ENCODE assay signal across 23 cellular contexts in genomic region chr12:85007836-85008235, GRCh38. TPM values are rescaled to one million over a fixed set of nuclear protein-coding genes. Genes with fewer than 3 reads are reported as not detected.
DNase-seq lines count a peak whose midpoint lies in the region; ATAC-seq, FAIRE-seq and TF ChIP-seq lines count a peak whose summit lies in the region.
"Had no signal": no experiment of that assay in that cellular context is flagged by ENCODE, and none has a peak within 500 bp of the region (broad histone marks: within the 10 kb centered on the region; RNA-seq: fewer than 3 reads in every experiment).

No MANE protein-coding gene starts in this region.

- no peak for TF ChIP-seq EP300 in A549 (IDR thresholded peaks at IDR 0.05)

- no peak overlapping the region for H3K4me3 ChIP-seq in A549
- H3K4me3 ChIP-seq in Loucy (ENCODE audit: low read length, poor library complexity, severe bottlenecking), result no peak overlapping the region
- no peak overlapping the region for H3K4me3 ChIP-seq in endothelial cell of umbilical vein (replicated peaks in 1 of 3; ENCODE audit: insufficient read depth in 1 of 3, low read depth in 1 of 3, low read length in 3 of 3)
- no peak overlapping the region for H3K4me3 ChIP-seq in OCI-LY7 (ENCODE audit: low read depth, low read length, poor library complexity, severe bottlenecking)
- H3K4me3 ChIP-seq: heart right ventricle, thyroid gland had no signal

- CTCF ChIA-PET in A549 (lab: Yijun Ruan, JAX) (no interaction called here), endothelial cell of umbilical vein (lab: Charles Lee) (interaction anchor here (0.6 to 1.7 kb wide), 5 partner anchors 10 to 22 kb away, joined by 3 to 5 read pairs (median 3); no protein-coding TSS in a partner anchor), OCI-LY7 (lab: Charles Lee; ENCODE audit: unreplicated experiment) (no interaction called here)

- no peaks in the 10 kb centered on the region for H3K79me2 ChIP-seq in Loucy (ENCODE audit: insufficient read depth, low read length)
- H3K79me2 ChIP-seq in endothelial cell of umbilical vein (ENCODE audit: control insufficient read depth, insufficient read depth, low read length), result no peaks in the 10 kb centered on the region
- no peaks in the 10 kb centered on the region for H3K79me2 ChIP-seq in OCI-LY7 (ENCODE audit: insufficient read depth, low read depth, low read length)

- H4K20me1 ChIP-seq in Loucy (ENCODE audit: insufficient read depth, low read length, poor library complexity, severe bottlenecking) (no peaks in the 10 kb centered on the region), endothelial cell of umbilical vein (replicated peaks; ENCODE audit: control insufficient read depth, extremely low read depth, insufficient read depth, low read length) (no peaks in the 10 kb centered on the region), OCI-LY7 (ENCODE audit: insufficient read depth, low read length) (no peaks in the 10 kb centered on the region)

- FAIRE-seq in A549 (lab: Jason Lieb, UNC), result no peak
- FAIRE-seq in endothelial cell of umbilical vein (lab: Jason Lieb, UNC), result no peak
- FAIRE-seq: islet of Langerhans had no signal

- 2% methylated on average over 4 of the region's 4 CpGs for WGBS in A549 (ENCODE audit: missing lambda C conversion rate)

- H3K9ac ChIP-seq in Loucy (ENCODE audit: low read depth, low read length, poor library complexity, severe bottlenecking) (no peak overlapping the region), endothelial cell of umbilical vein (replicated peaks; ENCODE audit: extremely low read depth, insufficient read depth, low read length) (no peak overlapping the region)

- DNase-seq in A549 (ENCODE audit: low read depth in 1 of 2, low spot score in 1 of 2) (peak in 1 of 2 experiments; percentile 13), endothelial cell of umbilical vein (ENCODE audit: low read depth, low spot score) (peak; percentile 61), lung microvascular endothelial cell (ENCODE audit: low read depth in 2 of 2) (peak; percentile 79 to 82), OCI-LY7 (ENCODE audit: low spot score) (no peak), mesenteric fat pad (ENCODE audit: low spot score) (no peak), NCI-H128 (lab: John Stamatoyannopoulos, UW; ENCODE audit: unreplicated experiment) (no peak)
- no peak for DNase-seq in stimulated activated CD4-positive, alpha-beta T cell treated with anti-CD3 and anti-CD28 coated beads, Interleukin-2, amount 100 ng/mL, for 24 hours
- DNase-seq: activated B cell treated with CpG ODN at 0.5 μM for 24 hours; activated CD8-positive, alpha-beta T cell treated with anti-CD3 and anti-CD28 coated beads for 36 hours; activated naive CD4-positive, alpha-beta T cell treated with anti-CD3 and anti-CD28 coated beads, Interleukin-2, amount 10 ng/mL, durations not matched to agents 7 days and 5 days; activated T-cell treated with anti-CD3 and anti-CD28 coated beads, Interleukin-2, amount 50 U/mL, for 24 hours; CD8-positive, alpha-beta memory T cell; EL; erythroblast; H9; heart right ventricle; mesendoderm; NCI-H1417; thyroid gland had no signal

- TF ChIP-seq CTCF in A549 (IDR thresholded peaks at IDR 0.05), result no peak
- no peak for TF ChIP-seq CTCF in Loucy (conservative IDR thresholded peaks at IDR 0.05; ENCODE audit: low read length)
- TF ChIP-seq CTCF in endothelial cell of umbilical vein (IDR thresholded peaks at IDR 0.05; ENCODE audit: extremely low read depth in 1 of 2, insufficient read depth in 1 of 2, low read depth in 1 of 2, low read length in 2 of 2), result no peak
- TF ChIP-seq CTCF in OCI-LY7 (conservative IDR thresholded peaks at IDR 0.05; ENCODE audit: low read length), result no peak

- TF ChIP-seq RAD21 in A549 (conservative IDR thresholded peaks at IDR 0.05 in 1 of 2, IDR thresholded peaks at IDR 0.05 in 1 of 2), result no peak

- BruUV-seq in endothelial cell of umbilical vein (replicated peaks; lab: Mats Ljungman, UMichigan), result no TSS peak
- BruUV-seq in OCI-LY7 (replicated peaks; lab: Mats Ljungman, UMichigan), result no TSS peak

- H3F3A ChIP-seq in Loucy (ENCODE audit: low read depth), result no peaks in the 10 kb centered on the region

- dilution Hi-C loops in endothelial cell of umbilical vein (cut with MboI; ENCODE audit: extremely low pct_ligation_motif_present, low sequenced_read_pairs), result no loop called here

- POLR2A ChIA-PET in A549 (lab: Yijun Ruan, JAX) (no interaction called here), endothelial cell of umbilical vein (lab: Charles Lee) (no interaction called here), OCI-LY7 (lab: Charles Lee) (interaction anchor here (0.6 kb wide), 1 partner anchor 120 kb away, joined by 3 read pairs; no protein-coding TSS in a partner anchor)

- H3K9me1 ChIP-seq in endothelial cell of umbilical vein (replicated peaks; ENCODE audit: control insufficient read depth, extremely low read depth, insufficient read depth, low read length), result no peaks in the 10 kb centered on the region

- H2AFZ ChIP-seq in Loucy (ENCODE audit: low read length) (peak overlapping the region; percentile 30; the same call in 1 of the 2 replicates), endothelial cell of umbilical vein (ENCODE audit: low read depth, low read length) (no peak overlapping the region), OCI-LY7 (ENCODE audit: low read length) (no peak overlapping the region)

- no peak; a peak in 1 of 6 replicates for ATAC-seq in A549
- ATAC-seq: activated CD8-positive, alpha-beta T cell treated with anti-CD3 and anti-CD28 coated beads for 36 hours; heart right ventricle; Panc1; stimulated activated memory B cell treated with anti-CD40 and anti-IgM and Interleukin-4, amounts not matched to agents 10 μg/mL and 1 μg/mL and 100 μg/mL, for 72 hours had no signal

- no peak for TF ChIP-seq POLR2A in A549 (IDR thresholded peaks at IDR 0.05; ENCODE audit: low read length)
- TF ChIP-seq POLR2A in endothelial cell of umbilical vein (IDR thresholded peaks at IDR 0.05; ENCODE audit: low read depth, low read length), result no peak

- no peaks in the 10 kb centered on the region for H3K9me3 ChIP-seq in A549
- H3K9me3 ChIP-seq in Loucy (ENCODE audit: insufficient read depth, low read depth, low read length), result no peaks in the 10 kb centered on the region
- H3K9me3 ChIP-seq in endothelial cell of umbilical vein (replicated peaks; ENCODE audit: control insufficient read depth, insufficient read depth, low read length), result no peaks in the 10 kb centered on the region
- H3K9me3 ChIP-seq in OCI-LY7 (ENCODE audit: low read length), result no peaks in the 10 kb centered on the region
- H3K9me3 ChIP-seq: heart right ventricle, thyroid gland had no signal

- intact Hi-C loops in endothelial cell of umbilical vein (cut with micrococcal nuclease) (no loop called here), OCI-LY7 (cut with micrococcal nuclease; ENCODE audit: unreplicated experiment) (no loop called here)

- H3K4me2 ChIP-seq in A549 (peak overlapping the region; percentile 7), Loucy (ENCODE audit: low read depth, low read length, poor library complexity, severe bottlenecking) (no peak overlapping the region), endothelial cell of umbilical vein (ENCODE audit: insufficient read depth, low read length) (no peak overlapping the region), OCI-LY7 (ENCODE audit: low read length) (no peak overlapping the region)

- no peaks in the 10 kb centered on the region for H3K27me3 ChIP-seq in Loucy (ENCODE audit: insufficient read depth, low read length, poor library complexity, severe bottlenecking)
- H3K27me3 ChIP-seq in endothelial cell of umbilical vein (ENCODE audit: control insufficient read depth in 2 of 2, insufficient read depth in 2 of 2, low read length in 2 of 2), result no peaks in the 10 kb centered on the region
- H3K27me3 ChIP-seq: heart right ventricle, thyroid gland had no signal

- H3K27ac ChIP-seq in A549, result 0 out of 6 replicates have a peak overlapping the region, but pooled peaks of 1 of the 2 experiments have one; percentile 0
- no peak overlapping the region for H3K27ac ChIP-seq in endothelial cell of umbilical vein (ENCODE audit: insufficient read depth, low read depth, low read length)
- no peak overlapping the region for H3K27ac ChIP-seq in OCI-LY7 (ENCODE audit: low read depth, low read length, poor library complexity, severe bottlenecking)
- H3K27ac ChIP-seq: heart right ventricle, thyroid gland had no signal

- H3K4me1 ChIP-seq in A549 (no peaks in the 10 kb centered on the region), Loucy (ENCODE audit: insufficient read depth, low read length, poor library complexity, severe bottlenecking) (peaks cover 23% of the 10 kb centered on the region), endothelial cell of umbilical vein (ENCODE audit: control insufficient read depth, extremely low read depth, insufficient read depth, low read length) (no peaks in the 10 kb centered on the region), OCI-LY7 (ENCODE audit: insufficient read depth, low read length, poor library complexity, severe bottlenecking) (no peaks in the 10 kb centered on the region)
- H3K4me1 ChIP-seq: heart right ventricle, thyroid gland had no signal

- no peaks in the 10 kb centered on the region for H3K36me3 ChIP-seq in Loucy (ENCODE audit: insufficient read depth, low read length)
- H3K36me3 ChIP-seq in endothelial cell of umbilical vein (ENCODE audit: control insufficient read depth in 2 of 2, extremely low read depth in 1 of 2, insufficient read depth in 2 of 2, low read length in 2 of 2), result no peaks in the 10 kb centered on the region
- H3K36me3 ChIP-seq in OCI-LY7 (ENCODE audit: insufficient read depth, low read length), result no peaks in the 10 kb centered on the region
- H3K36me3 ChIP-seq: heart right ventricle, thyroid gland had no signal

- H3K9me2 ChIP-seq in Loucy (replicated peaks; ENCODE audit: low read depth, low read length) (no peaks in the 10 kb centered on the region), OCI-LY7 (ENCODE audit: insufficient read depth, low read length) (no peaks in the 10 kb centered on the region)

RNA-seq across cellular contexts. Expression of gene TSPAN19, which starts 28.2 kb away (rescaled TPM):
- polyA plus RNA-seq in A549 (2011; rRNA removed), result 0.29 and 0.36 TPM in 2 replicates
- not detected in 2 replicates for polyA plus RNA-seq in A549 (2012; cell fraction: cytosol; rRNA removed)
- 0.01 and 0.02 TPM in 2 replicates for polyA plus RNA-seq in A549 (2012; cell fraction: nucleus; rRNA removed)
- 0.12 to 0.13 TPM in 2 of 3 replicates, not detected in the other for polyA plus RNA-seq in A549 (2017; fragmentation: RNase III; extraction: RNeasy Plus Mini Kit Qiagen cat#74134 plus additional on column Dnase treatment)
- 0.12 TPM in 1 of 2 replicates, not detected in the other for polyA minus RNA-seq in A549 (2011; rRNA and poly(A)+ RNA removed)
- not detected in 2 replicates for total RNA-seq in endothelial cell of umbilical vein
- not detected in 2 replicates for polyA plus RNA-seq in endothelial cell of umbilical vein
- not detected in 2 replicates for polyA plus RNA-seq in endothelial cell of umbilical vein (2011; cell fraction: cytosol; rRNA removed)
- polyA plus RNA-seq in endothelial cell of umbilical vein (2011; cell fraction: nucleus; rRNA removed), result 0.04 TPM in 1 of 2 replicates, not detected in the other
- polyA plus RNA-seq in endothelial cell of umbilical vein (2012), result 0.05 TPM in 1 of 2 replicates, not detected in the other
- not detected in 2 replicates for polyA minus RNA-seq in endothelial cell of umbilical vein
- polyA minus RNA-seq in endothelial cell of umbilical vein (2011; cell fraction: cytosol; rRNA and poly(A)+ RNA removed), result 1.0 TPM
- not detected in 2 replicates for polyA minus RNA-seq in endothelial cell of umbilical vein (2011; cell fraction: nucleus; rRNA and poly(A)+ RNA removed)
- total RNA-seq in lung microvascular endothelial cell, result under 0.01 and 0.20 TPM in 2 replicates
- not detected in 2 replicates for total RNA-seq in OCI-LY7 (2014; rRNA removed; shearing (Covaris generic))
- not detected in 2 replicates for total RNA-seq in OCI-LY7 (2022)
- total RNA-seq in mesenteric fat pad, result not detected
- total RNA-seq: activated B cell treated with CpG ODN at 0.5 μM for 24 hours; activated CD8-positive, alpha-beta T cell treated with anti-CD3 and anti-CD28 coated beads for 36 hours; CD8-positive, alpha-beta memory T cell; H9 had no signal
- polyA plus RNA-seq: CD8-positive, alpha-beta memory T cell had no signal

RNA-seq across cellular contexts. Expression of gene LRRIQ1, which starts 28.3 kb away (rescaled TPM):
- polyA plus RNA-seq in A549 (2011; rRNA removed) (1.7 and 3.7 TPM in 2 replicates), A549 (2017; fragmentation: RNase III; extraction: RNeasy Plus Mini Kit Qiagen cat#74134 plus additional on column Dnase treatment) (0.84 to 1.5 TPM (median 1.4 TPM) in 3 replicates), endothelial cell of umbilical vein (0.06 and 0.08 TPM in 2 replicates)
- polyA plus RNA-seq in A549 (2012; cell fraction: cytosol; rRNA removed), result 0.36 and 0.37 TPM in 2 replicates
- 0.24 and 0.49 TPM in 2 replicates for polyA plus RNA-seq in A549 (2012; cell fraction: nucleus; rRNA removed)
- 0.25 and 0.73 TPM in 2 replicates for polyA minus RNA-seq in A549 (2011; rRNA and poly(A)+ RNA removed)
- total RNA-seq in endothelial cell of umbilical vein (0.20 and 0.21 TPM in 2 replicates), lung microvascular endothelial cell (under 0.01 TPM in 2 replicates), OCI-LY7 (2022) (not detected in 2 replicates), mesenteric fat pad (0.19 TPM)
- polyA plus RNA-seq in endothelial cell of umbilical vein (2011; cell fraction: cytosol; rRNA removed), result 0.03 and 0.08 TPM in 2 replicates
- 0.38 and 1.2 TPM in 2 replicates for polyA plus RNA-seq in endothelial cell of umbilical vein (2011; cell fraction: nucleus; rRNA removed)
- 0.40 and 1.1 TPM in 2 replicates for polyA plus RNA-seq in endothelial cell of umbilical vein (2012)
- polyA minus RNA-seq in endothelial cell of umbilical vein, result not detected in 2 replicates
- polyA minus RNA-seq in endothelial cell of umbilical vein (2011; cell fraction: cytosol; rRNA and poly(A)+ RNA removed), result 1.5 TPM
- 0.82 and 0.87 TPM in 2 replicates for polyA minus RNA-seq in endothelial cell of umbilical vein (2011; cell fraction: nucleus; rRNA and poly(A)+ RNA removed)
- not detected in 2 replicates for total RNA-seq in OCI-LY7 (2014; rRNA removed; shearing (Covaris generic))
- total RNA-seq: activated B cell treated with CpG ODN at 0.5 μM for 24 hours; activated CD8-positive, alpha-beta T cell treated with anti-CD3 and anti-CD28 coated beads for 36 hours had no signal
- polyA plus RNA-seq: CD8-positive, alpha-beta memory T cell had no signal

Comparison
In these comparisons a context has a peak if more than half of its experiments do, and no peak if none do; other contexts are left out.
1. DNase-seq: peak in endothelial cell of umbilical vein (single experiment) and lung microvascular endothelial cell (2 of 2); none in OCI-LY7 (single experiment), mesenteric fat pad (single experiment), NCI-H128 (single experiment) and stimulated activated CD4-positive, alpha-beta T cell treated with anti-CD3 and anti-CD28 coated beads, Interleukin-2, amount 100 ng/mL, for 24 hours (0 of 2).